29 cellular contexts compared by ENCODE assay signal in the genomic region with DNA sequence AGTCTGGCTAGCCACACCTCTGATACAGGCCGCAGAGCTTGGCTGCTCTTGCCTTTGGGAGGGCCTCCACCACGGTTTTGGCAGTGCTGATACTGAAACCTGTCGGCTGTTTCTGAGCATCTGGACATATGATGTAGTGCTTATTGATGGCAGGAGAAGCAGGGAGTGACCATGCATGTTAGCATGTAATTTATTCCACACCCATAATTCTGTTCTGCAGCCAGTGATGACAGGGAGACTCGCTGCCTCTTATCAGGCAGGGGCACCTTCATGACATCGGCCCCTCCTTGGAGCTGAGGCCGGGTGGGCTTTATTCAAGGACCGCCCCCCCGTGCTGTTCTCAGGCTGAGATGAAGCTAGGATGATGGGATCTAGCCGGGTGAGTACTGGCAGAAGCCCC. TPM values are rescaled to one million over a fixed set of nuclear protein-coding genes. Genes with fewer than 3 reads are reported as not detected.
DNase-seq lines count a peak whose midpoint lies in the region; ATAC-seq, FAIRE-seq and TF ChIP-seq lines count a peak whose summit lies in the region.
"Had no signal": no experiment of that assay in that cellular context is flagged by ENCODE, and none has a peak within 500 bp of the region (broad histone marks: within the 10 kb centered on the region; RNA-seq: fewer than 3 reads in every experiment).

No MANE protein-coding gene starts in this region.

- H3K36me3 ChIP-seq in K562 (ENCODE audit: control insufficient read depth, insufficient read depth, low read length) (no peaks in the 10 kb centered on the region), osteoblast (ENCODE audit: insufficient read depth, low read length) (no peaks in the 10 kb centered on the region)
- H3K36me3 ChIP-seq: HAP-1, heart left ventricle, uterus had no signal

- H4K20me1 ChIP-seq in K562 (replicated peaks; ENCODE audit: control insufficient read depth, insufficient read depth, low read length) (no peaks in the 10 kb centered on the region), osteoblast (ENCODE audit: insufficient read depth, low read length) (no peaks in the 10 kb centered on the region)

- no peak for TF ChIP-seq EP300 in K562 (IDR thresholded peaks at IDR 0.05; ENCODE audit: low read length)

- peaks cover 0 to 38% of the 10 kb centered on the region in 2 experiments; a peak in 3 of 5 replicates for H3K27me3 ChIP-seq in K562 (ENCODE audit: control insufficient read depth in 2 of 2, insufficient read depth in 2 of 2, low read length in 2 of 2)
- no peaks in the 10 kb centered on the region for H3K27me3 ChIP-seq in osteoblast (ENCODE audit: insufficient read depth, low read length)
- H3K27me3 ChIP-seq: testis, uterus had no signal

- DNase-seq in NCI-H82 (lab: John Stamatoyannopoulos, UW) (peak; percentile 84), NCI-H82 treated with DMSO at 0.1 percent for 48 hours (lab: John Stamatoyannopoulos, UW; ENCODE audit: unreplicated experiment) (no peak), NCI-H446 (lab: John Stamatoyannopoulos, UW) (peak; percentile 63 to 86), K562 (ENCODE audit: extremely low read depth in 1 of 4, low spot score in 3 of 4) (no peak), osteoblast (ENCODE audit: insufficient read length, low spot score, missing footprints) (peak; percentile 59), AG08396 (ENCODE audit: low spot score) (no peak), NCI-H1092 treated with DMSO at 0.1 percent for 48 hours (lab: John Stamatoyannopoulos, UW) (no peak)
- DNase-seq in effector CD4-positive, alpha-beta T cell: no peak
- DNase-seq: activated CD4-positive, alpha-beta T cell treated with anti-CD3 and anti-CD28 coated beads, Interleukin-2, amount 10 ng/mL, durations not matched to agents 24 days and 14 days; activated T-cell treated with anti-CD3 and anti-CD28 coated beads, Interleukin-2, amount 50 U/mL, for 24 hours; AML-193; CD4-positive, alpha-beta memory T cell; effector memory CD4-positive, alpha-beta T cell; erythroblast; foreskin fibroblast; kidney; midbrain; MM.1S; naive thymus-derived CD4-positive, alpha-beta T cell; NCI-H1417 treated with DMSO at 0.1 percent for 48 hours; NCI-H510A treated with DMSO at 0.1 percent for 48 hours; stimulated activated naive CD4-positive, alpha-beta T cell treated with Interleukin-2 at 50 U/mL for 16 hours; testis; uterus had no signal

- intact Hi-C loops in K562 (cut with micrococcal nuclease): no loop called here

- FAIRE-seq in K562 (lab: Jason Lieb, UNC): no peak
- FAIRE-seq: G401.6, kidney had no signal

- H3K9me1 ChIP-seq in K562 (ENCODE audit: control insufficient read depth, insufficient read depth, low read length): peaks cover 3% of the 10 kb centered on the region

- POLR2A ChIA-PET in K562 (lab: Yijun Ruan, JAX): interaction anchor here (0.6 to 1.1 kb wide), 3 partner anchors 8 to 28 kb away, joined by 4 to 5 read pairs (median 4); no protein-coding TSS in a partner anchor

- no TSS peak for BruUV-seq in K562 (replicated peaks; lab: Mats Ljungman, UMichigan)

- no peak overlapping the region for H3K27ac ChIP-seq in K562 (ENCODE audit: extremely low read depth, low read depth, low read length)
- no peak overlapping the region for H3K27ac ChIP-seq in osteoblast (ENCODE audit: low read depth, low read length)
- H3K27ac ChIP-seq: heart left ventricle, testis, uterus had no signal

- no peak overlapping the region for H3K4me2 ChIP-seq in K562 (ENCODE audit: insufficient read depth, low read length)
- no peak overlapping the region for H3K4me2 ChIP-seq in osteoblast (ENCODE audit: insufficient read depth, low read length)

- TF ChIP-seq RAD21 in K562 (CRISPR knock-in tag; conservative IDR thresholded peaks at IDR 0.05 in 1 of 2, IDR thresholded peaks at IDR 0.05 in 1 of 2): no peak

- CTCF ChIA-PET in K562 (lab: Yijun Ruan, JAX; ENCODE audit: low intra/inter-chr PET ratio): no interaction called here

- no peaks in the 10 kb centered on the region for H3K9me3 ChIP-seq in K562 (replicated peaks; ENCODE audit: control insufficient read depth, insufficient read depth, low read depth, low read length)
- no peaks in the 10 kb centered on the region for H3K9me3 ChIP-seq in osteoblast (ENCODE audit: low read depth, low read length)
- H3K9me3 ChIP-seq: HAP-1, testis, uterus had no signal

- 0% methylated on average over 7 of the region's 9 CpGs for WGBS in K562 (ENCODE audit: insufficient coverage, low coverage, missing lambda C conversion rate)

- no peak overlapping the region for H3K9ac ChIP-seq in K562 (ENCODE audit: insufficient read depth in 1 of 2, low read depth in 2 of 2, low read length in 2 of 2)

- TF ChIP-seq CTCF in K562 (IDR thresholded peaks at IDR 0.05 in 2 of 3, conservative IDR thresholded peaks at IDR 0.05 in 1 of 3; ENCODE audit: insufficient read depth in 2 of 3, low read depth in 1 of 3, low read length in 3 of 3) (no peak), osteoblast (IDR thresholded peaks at IDR 0.05; ENCODE audit: extremely low read depth, low read depth, low read length) (no peak)

- peaks cover 0 to 8% of the 10 kb centered on the region in 2 experiments; a peak in 2 of 5 replicates for H3K4me1 ChIP-seq in K562 (replicated peaks in 1 of 2; ENCODE audit: control insufficient read depth in 2 of 2, insufficient read depth in 2 of 2, low read length in 2 of 2)
- no peaks in the 10 kb centered on the region for H3K4me1 ChIP-seq in osteoblast (ENCODE audit: insufficient read depth, low read length)
- H3K4me1 ChIP-seq: HAP-1 had no signal

- H3K79me2 ChIP-seq in K562 (ENCODE audit: control insufficient read depth, insufficient read depth, low read length) (no peaks in the 10 kb centered on the region), osteoblast (ENCODE audit: insufficient read depth, low read length) (no peaks in the 10 kb centered on the region)

- H3K4me3 ChIP-seq in K562 (no peak overlapping the region), osteoblast (ENCODE audit: insufficient read depth, low read length) (no peak overlapping the region)
- H3K4me3 ChIP-seq: HAP-1, heart left ventricle, testis, uterus had no signal

- no peak for ATAC-seq in K562
- ATAC-seq: naive thymus-derived CD4-positive, alpha-beta T cell had no signal

- H2AFZ ChIP-seq in K562 (ENCODE audit: low read depth, low read length) (no peak overlapping the region), osteoblast (ENCODE audit: low read length) (no peak overlapping the region)

- in situ Hi-C loops in K562 (cut with MboI): no loop called here

- TF ChIP-seq POLR2A in K562 (conservative IDR thresholded peaks at IDR 0.05): no peak

TF ChIP-seq in K562, 482 proteins besides CTCF, POLR2A, EP300 and RAD21 (continues in another document):
- TF ChIP-seq, protein P1, sequence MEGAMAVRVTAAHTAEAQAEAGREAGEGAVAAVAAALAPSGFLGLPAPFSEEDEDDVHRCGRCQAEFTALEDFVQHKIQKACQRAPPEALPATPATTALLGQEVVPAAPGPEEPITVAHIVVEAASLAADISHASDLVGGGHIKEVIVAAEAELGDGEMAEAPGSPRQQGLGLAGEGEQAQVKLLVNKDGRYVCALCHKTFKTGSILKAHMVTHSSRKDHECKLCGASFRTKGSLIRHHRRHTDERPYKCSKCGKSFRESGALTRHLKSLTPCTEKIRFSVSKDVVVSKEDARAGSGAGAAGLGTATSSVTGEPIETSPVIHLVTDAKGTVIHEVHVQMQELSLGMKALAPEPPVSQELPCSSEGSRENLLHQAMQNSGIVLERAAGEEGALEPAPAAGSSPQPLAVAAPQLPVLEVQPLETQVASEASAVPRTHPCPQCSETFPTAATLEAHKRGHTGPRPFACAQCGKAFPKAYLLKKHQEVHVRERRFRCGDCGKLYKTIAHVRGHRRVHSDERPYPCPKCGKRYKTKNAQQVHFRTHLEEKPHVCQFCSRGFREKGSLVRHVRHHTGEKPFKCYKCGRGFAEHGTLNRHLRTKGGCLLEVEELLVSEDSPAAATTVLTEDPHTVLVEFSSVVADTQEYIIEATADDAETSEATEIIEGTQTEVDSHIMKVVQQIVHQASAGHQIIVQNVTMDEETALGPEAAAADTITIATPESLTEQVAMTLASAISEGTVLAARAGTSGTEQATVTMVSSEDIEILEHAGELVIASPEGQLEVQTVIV (CRISPR knock-in tag; IDR thresholded peaks at IDR 0.05; ENCODE audit: borderline replicate concordance): no peak
- no peak for TF ChIP-seq DIDO1 (tag; IDR thresholded peaks at IDR 0.05; ENCODE audit: low read depth)

RNA-seq across cellular contexts. Expression of a gene that starts 49.0 kb away (rescaled TPM):
- not detected in 2 replicates for total RNA-seq in K562 (2011; cell fraction: chromatin; rRNA removed; ENCODE audit: low replicate concordance)
- not detected in 2 replicates for total RNA-seq in K562 (2011; cell fraction: nucleolus; rRNA removed)
- total RNA-seq in K562 (2011; cell fraction: nucleoplasm; rRNA removed): not detected in 2 replicates
- total RNA-seq in K562 (2014; rRNA removed) (not detected in 2 replicates), K562 (2014; rRNA removed; fragmentation: Illumina TruSeq; extraction: Trizol) (not detected in 2 replicates), K562 (2015; rRNA removed; fragmentation: Illumina TruSeq; extraction: Trizol) (not detected in 2 replicates), K562 (2021) (not detected in 2 replicates), osteoblast (under 0.01 and 0.29 TPM in 2 replicates)
- polyA plus RNA-seq in K562 (2011; rRNA removed) (not detected in 2 replicates), K562 (2014; fragmentation: Illumina TruSeq; extraction: Trizol) (not detected in 2 replicates), K562 (2014; fragmentation: Nextera tagmentation; extraction: Ambion mirVana) (not detected), K562 (2014; rRNA removed) (not detected in 2 replicates)
- polyA plus RNA-seq in K562 (2011; cell fraction: cytosol; rRNA removed): not detected in 2 replicates
- not detected in 2 replicates for polyA plus RNA-seq in K562 (2011; cell fraction: nucleus; rRNA removed)
- not detected in 2 replicates for polyA plus RNA-seq in K562 (2012)
- not detected in 2 replicates for polyA minus RNA-seq in K562 (2011; rRNA and poly(A)+ RNA removed)
- not detected in 2 replicates for polyA minus RNA-seq in K562 (2011; cell fraction: cytosol; rRNA and poly(A)+ RNA removed)
- polyA minus RNA-seq in K562 (2011; cell fraction: nucleus; rRNA and poly(A)+ RNA removed): not detected in 2 replicates
- total RNA-seq: activated CD8-positive, alpha-beta memory T cell treated with anti-CD3 and anti-CD28 coated beads for 36 hours; CD4-positive, alpha-beta memory T cell; T-helper 2 cell treated with Interferon-gamma antibody and Interleukin-4, amounts not matched to agents 100 ng/mL and 5 ng/mL, for 36 hours had no signal
- polyA plus RNA-seq: CD4-positive, alpha-beta memory T cell; naive thymus-derived CD4-positive, alpha-beta T cell had no signal

Comparison
In these comparisons a context has a peak if more than half of its experiments do, and no peak if none do; other contexts are left out.
1. DNase-seq: peak in NCI-H82 (single experiment), NCI-H446 (2 of 2) and osteoblast (single experiment); none in NCI-H82 treated with DMSO at 0.1 percent for 48 hours (single experiment), K562 (0 of 4), effector CD4-positive, alpha-beta T cell (single experiment), AG08396 (single experiment) and NCI-H1092 treated with DMSO at 0.1 percent for 48 hours (single experiment).